In genomic region chrX:102833136-102833535, GRCh38 we compare ENCODE assay signal across 16 cellular contexts.
DNase-seq lines count a peak whose midpoint lies in the region; FAIRE-seq and TF ChIP-seq lines count a peak whose summit lies in the region.
"Had no signal": no experiment of that assay in that cellular context is flagged by ENCODE, and none has a peak within 500 bp of the region (broad histone marks: within the 10 kb centered on the region; RNA-seq: fewer than 3 reads in every experiment).

No MANE protein-coding gene starts in this region.

- no peaks in the 10 kb centered on the region for H4K20me1 ChIP-seq in mammary epithelial cell (ENCODE audit: insufficient read depth, low read length)

- TF ChIP-seq CTCF in mammary epithelial cell (conservative IDR thresholded peaks at IDR 0.05 in 1 of 2, IDR thresholded peaks at IDR 0.05 in 1 of 2; ENCODE audit: extremely low read depth in 1 of 2, insufficient read depth in 1 of 2, low read depth in 1 of 2, low read length in 2 of 2) (no peak), breast epithelium (IDR thresholded peaks at IDR 0.05) (no peak), fibroblast of villous mesenchyme (IDR thresholded peaks at IDR 0.05; ENCODE audit: insufficient read depth, low read depth, low read length) (no peak), type B pancreatic cell (conservative IDR thresholded peaks at IDR 0.05) (no peak)

- H3K4me1 ChIP-seq in mammary epithelial cell (ENCODE audit: insufficient read depth, low read length) (no peaks in the 10 kb centered on the region), breast epithelium (no peaks in the 10 kb centered on the region)
- H3K4me1 ChIP-seq: psoas muscle had no signal

- peak overlapping the region; percentile 31 for H3K9ac ChIP-seq in mammary epithelial cell (ENCODE audit: insufficient read depth, low read length)

- DNase-seq in mammary epithelial cell (no peak), breast epithelium (ENCODE audit: low spot score in 2 of 2) (no peak), fibroblast of villous mesenchyme (ENCODE audit: low read depth) (peak; percentile 30), urothelium cell line (ENCODE audit: low spot score) (peak; percentile 11), islet precursor cell (no peak), type B pancreatic cell (ENCODE audit: extremely low spot score, unreplicated experiment) (no peak), NCI-H187 (lab: John Stamatoyannopoulos, UW) (no peak)
- DNase-seq: CD8-positive, alpha-beta T cell; NCI-H146; psoas muscle; stimulated activated naive CD8-positive, alpha-beta T cell treated with anti-CD3 and anti-CD28 coated beads, Interleukin-15, Interleukin-2, amounts not matched to agents 100 U/mL and 50 U/mL, for 24 hours had no signal

- FAIRE-seq in urothelium cell line (lab: Jason Lieb, UNC), result no peak
- FAIRE-seq: A204.1, endothelial cell of umbilical vein had no signal

- CTCF ChIA-PET in mammary epithelial cell (lab: Charles Lee; ENCODE audit: low non-redundant PET), result no interaction called here

- intact Hi-C loops in mammary epithelial cell (cut with micrococcal nuclease), result no loop called here
- intact Hi-C loops in breast epithelium (cut with DNase I; ENCODE audit: low total_unique reads), result no loop called here

- H3K9me3 Mint-ChIP-seq in type B pancreatic cell, result no peaks in the 10 kb centered on the region
- H3K9me3 Mint-ChIP-seq: CD8-positive, alpha-beta T cell; natural killer cell treated with Interleukin-12 subunit alpha and Interleukin-12 subunit beta and Interleukin-15 and Interleukin-18, amount 100 ng/mL, for 72 hours; T-helper 1 cell treated with Interleukin-12 subunit alpha and Interleukin-12 subunit beta and Interleukin-4 antibody, amounts not matched to agents 30 μg/mL and 1 μg/mL, for 36 hours had no signal

- no peak overlapping the region for H3K4me2 ChIP-seq in mammary epithelial cell (ENCODE audit: insufficient read depth, low read depth, low read length)

- in situ Hi-C loops in mammary epithelial cell (cut with MboI; ENCODE audit: low sequenced_read_pairs in 2 of 2), result no loop called here

- H3K79me2 ChIP-seq in mammary epithelial cell (ENCODE audit: insufficient read depth, low read length), result no peaks in the 10 kb centered on the region

- TF ChIP-seq POLR2A in breast epithelium (IDR thresholded peaks at IDR 0.05), result no peak

- BruUV-seq in mammary epithelial cell (replicated peaks; lab: Mats Ljungman, UMichigan), result no TSS peak

- H3K27ac Mint-ChIP-seq in type B pancreatic cell, result no peak overlapping the region
- H3K27ac Mint-ChIP-seq: CD8-positive, alpha-beta T cell; natural killer cell treated with Interleukin-12 subunit alpha and Interleukin-12 subunit beta and Interleukin-15 and Interleukin-18, amount 100 ng/mL, for 72 hours; T-helper 1 cell treated with Interleukin-12 subunit alpha and Interleukin-12 subunit beta and Interleukin-4 antibody, amounts not matched to agents 30 μg/mL and 1 μg/mL, for 36 hours had no signal

- H3K4me1 Mint-ChIP-seq in type B pancreatic cell (ENCODE audit: unreplicated experiment), result no peaks in the 10 kb centered on the region

- no peaks in the 10 kb centered on the region for H3K27me3 ChIP-seq in mammary epithelial cell (ENCODE audit: insufficient read depth, low read length)
- peaks cover 0 to 33% of the 10 kb centered on the region in 2 donors for H3K27me3 ChIP-seq in breast epithelium

- H3K27ac ChIP-seq in mammary epithelial cell (ENCODE audit: insufficient read depth, low read depth, low read length) (no peak overlapping the region), breast epithelium (no peak overlapping the region), angular gyrus (ENCODE audit: low read depth, low read length) (peak overlapping the region; percentile 84)
- H3K27ac ChIP-seq: psoas muscle had no signal

- H3K27me3 Mint-ChIP-seq in type B pancreatic cell, result no peaks in the 10 kb centered on the region
- H3K27me3 Mint-ChIP-seq: natural killer cell treated with Interleukin-12 subunit alpha and Interleukin-12 subunit beta and Interleukin-15 and Interleukin-18, amount 100 ng/mL, for 72 hours had no signal

- H3K9me3 ChIP-seq in mammary epithelial cell (replicated peaks; ENCODE audit: insufficient read depth, low read length) (no peaks in the 10 kb centered on the region), breast epithelium (no peaks in the 10 kb centered on the region)
- H3K9me3 ChIP-seq: psoas muscle had no signal

- dilution Hi-C loops in mammary epithelial cell (cut with HindIII; ENCODE audit: low sequenced_read_pairs), result no loop called here

- H3K4me3 Mint-ChIP-seq in type B pancreatic cell, result no peak overlapping the region
- H3K4me3 Mint-ChIP-seq: CD8-positive, alpha-beta T cell; natural killer cell treated with Interleukin-12 subunit alpha and Interleukin-12 subunit beta and Interleukin-15 and Interleukin-18, amount 100 ng/mL, for 72 hours; T-helper 1 cell treated with Interleukin-12 subunit alpha and Interleukin-12 subunit beta and Interleukin-4 antibody, amounts not matched to agents 30 μg/mL and 1 μg/mL, for 36 hours had no signal

- H3K36me3 ChIP-seq in mammary epithelial cell (ENCODE audit: insufficient read depth, low read length), result no peaks in the 10 kb centered on the region
- H3K36me3 ChIP-seq in breast epithelium, result no peaks in the 10 kb centered on the region

- 77% methylated on average over 3 of the region's 3 CpGs for WGBS in mammary epithelial cell (ENCODE audit: low coverage, missing lambda C conversion rate)

- H3K36me3 Mint-ChIP-seq in type B pancreatic cell, result peaks cover 3% of the 10 kb centered on the region
- H3K36me3 Mint-ChIP-seq: natural killer cell treated with Interleukin-12 subunit alpha and Interleukin-12 subunit beta and Interleukin-15 and Interleukin-18, amount 100 ng/mL, for 72 hours had no signal

- no peak overlapping the region for H2AFZ ChIP-seq in mammary epithelial cell (ENCODE audit: low read depth, low read length)

- H3K4me3 ChIP-seq in mammary epithelial cell (replicated peaks in 1 of 3; ENCODE audit: insufficient read depth in 1 of 3, low read depth in 2 of 3, low read length in 3 of 3) (no peak overlapping the region), breast epithelium (no peak overlapping the region), fibroblast of villous mesenchyme (ENCODE audit: low read depth, low read length) (no peak overlapping the region)
- H3K4me3 ChIP-seq: psoas muscle had no signal

Comparison
In these comparisons a context has a peak if more than half of its experiments do, and no peak if none do; other contexts are left out.
1. DNase-seq: peak in fibroblast of villous mesenchyme (single experiment) and urothelium cell line (single experiment); none in mammary epithelial cell (single experiment), breast epithelium (0 of 2), islet precursor cell (single experiment), type B pancreatic cell (single experiment) and NCI-H187 (0 of 2).